Comparison of ENCODE assay signal across 26 cellular contexts in the genomic region with DNA sequence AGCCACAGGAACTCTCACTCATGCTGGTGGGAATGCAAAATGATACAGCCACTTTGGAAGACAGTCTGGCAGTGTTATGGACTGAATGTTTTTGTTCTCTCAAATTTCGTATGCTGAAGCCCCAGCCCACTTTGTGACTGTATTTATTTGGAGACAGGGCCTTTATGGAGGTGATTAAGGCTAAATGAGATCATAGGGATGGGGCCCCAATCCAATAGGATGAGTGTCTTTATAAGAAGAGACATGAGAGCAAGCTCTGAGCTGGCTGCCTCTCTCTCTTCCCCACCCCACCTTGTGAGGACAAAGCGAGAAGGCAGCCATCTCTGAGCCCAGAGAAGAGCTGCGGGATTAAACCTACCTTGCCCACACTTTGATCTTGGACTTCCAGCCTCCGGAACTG.
"Had no signal": no experiment of that assay in that cellular context is flagged by ENCODE, and none has a peak within 500 bp of the region (broad histone marks: within the 10 kb centered on the region; RNA-seq: fewer than 3 reads in every experiment).

No MANE protein-coding gene starts in this region.

- H3K27ac ChIP-seq: stomach, suprapubic skin, testis, thoracic aorta, tibial artery, tibial nerve, transverse colon, upper lobe of left lung, upper lobe of right lung, uterus, vagina had no signal

- H3K4me1 ChIP-seq: testis, upper lobe of right lung, uterus had no signal

- H3K27me3 ChIP-seq: stomach, suprapubic skin, testis, tibial artery, tibial nerve, transverse colon, upper lobe of left lung, upper lobe of right lung, uterus, vagina had no signal

- DNase-seq: stimulated activated CD4-positive, alpha-beta T cell treated with anti-CD3 and anti-CD28 coated beads, Interleukin-2, amount 100 ng/mL, for 48 hours; stimulated activated CD4-positive, alpha-beta T cell treated with anti-CD3 and anti-CD28 coated beads, Interleukin-4, amount 100 ng/mL, for 1 hour; stimulated activated CD4-positive, alpha-beta T cell treated with anti-CD3 and anti-CD28 coated beads, Interleukin-4, amount 100 ng/mL, for 24 hours; stimulated activated CD4-positive, alpha-beta T cell treated with anti-CD3 and anti-CD28 coated beads, Interleukin-4, amount 100 ng/mL, for 4 hours; stimulated activated CD8-positive, alpha-beta memory T cell treated with anti-CD3 and anti-CD28 coated beads, Interleukin-4, amount 100 ng/mL, for 48 hours; stimulated activated naive B cell treated with anti-CD40 and anti-IgM and Interleukin-4, amounts not matched to agents 10 μg/mL and 1 μg/mL and 100 μg/mL, for 72 hours; stimulated activated naive CD4-positive, alpha-beta T cell; stimulated activated naive CD4-positive, alpha-beta T cell treated with Interleukin-2 at 50 U/mL for 16 hours; stimulated activated naive CD8-positive, alpha-beta T cell treated with anti-CD3 and anti-CD28 coated beads, Interleukin-15, amount 100 ng/mL, for 72 hours; stimulated activated naive CD8-positive, alpha-beta T cell treated with anti-CD3 and anti-CD28 coated beads, Interleukin-15, Interleukin-2, amounts not matched to agents 100 U/mL and 50 U/mL, for 24 hours; stomach; substantia nigra; testis; tibial artery; transverse colon; trophoblast cell; upper lobe of left lung; upper lobe of right lung; uterus had no signal

- ATAC-seq: stimulated activated effector memory CD8-positive, alpha-beta T cell treated with anti-CD3 and anti-CD28 coated beads, Interleukin-12 subunit alpha, Interleukin-12 subunit beta, amount 100 ng/mL, for 72 hours; stimulated activated memory B cell treated with anti-CD40 and anti-IgM and Interleukin-4, amounts not matched to agents 10 μg/mL and 1 μg/mL and 100 μg/mL, for 72 hours; stimulated activated naive B cell treated with anti-CD40 and anti-IgM and Interleukin-4, amounts not matched to agents 10 μg/mL and 1 μg/mL and 100 μg/mL, for 72 hours; stimulated activated naive CD8-positive, alpha-beta T cell treated with anti-CD3 and anti-CD28 coated beads, Interleukin-15, amount 100 ng/mL, for 72 hours; stimulated activated naive CD8-positive, alpha-beta T cell treated with anti-CD3 and anti-CD28 coated beads, Interleukin-15, Interleukin-2, amounts not matched to agents 100 U/mL and 50 U/mL, for 24 hours; upper lobe of right lung had no signal

- H3K4me3 ChIP-seq: stomach, suprapubic skin, testis, thoracic aorta, tibial artery, tibial nerve, transverse colon, upper lobe of left lung, upper lobe of right lung, uterus, vagina had no signal

- H3K9me3 ChIP-seq: testis, upper lobe of right lung, vagina had no signal

- FAIRE-seq: urothelium cell line had no signal

- H3K36me3 ChIP-seq: stomach, suprapubic skin, thoracic aorta, tibial artery, tibial nerve, transverse colon, upper lobe of left lung, upper lobe of right lung, uterus, vagina had no signal
